Comparison of ENCODE assay signal across 24 cellular contexts in the genomic region with DNA sequence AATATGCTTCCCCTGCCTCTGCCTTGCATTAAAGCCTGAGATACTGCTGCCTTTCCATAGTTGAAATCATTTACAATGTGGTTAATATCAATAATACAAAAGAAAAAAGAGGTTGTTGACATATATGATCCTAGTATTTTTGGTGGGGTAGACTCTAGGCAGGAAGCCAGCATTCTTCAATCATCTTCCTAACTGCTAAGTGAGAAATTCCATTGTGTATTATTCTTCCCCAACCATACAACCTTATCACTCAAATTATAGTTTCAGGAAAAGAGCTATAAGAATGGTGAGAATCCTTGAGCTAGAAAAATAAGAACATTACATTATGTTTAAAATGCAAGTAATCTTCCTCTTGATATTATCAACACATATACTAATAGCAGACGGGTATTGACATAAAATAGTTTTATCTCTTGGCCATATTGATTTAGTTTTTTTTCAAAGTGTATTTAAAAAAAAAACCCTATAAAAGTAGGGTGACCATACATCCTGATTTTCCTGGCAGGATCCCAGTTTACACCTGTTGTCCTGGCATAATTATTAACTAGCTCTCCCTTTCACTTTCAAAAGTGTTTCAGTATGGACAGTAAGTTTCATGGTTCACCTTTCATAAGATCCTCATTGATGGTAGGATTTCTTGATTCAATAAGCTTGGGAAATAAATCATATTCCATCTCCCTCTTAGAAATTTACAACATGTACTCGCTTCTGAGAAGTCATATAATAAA. TPM values are rescaled to one million over a fixed set of nuclear protein-coding genes. Genes with fewer than 3 reads are reported as not detected.
DNase-seq lines count a peak whose midpoint lies in the region; ATAC-seq, FAIRE-seq and TF ChIP-seq lines count a peak whose summit lies in the region.
"Had no signal": no experiment of that assay in that cellular context is flagged by ENCODE, and none has a peak within 500 bp of the region (broad histone marks: within the 10 kb centered on the region; RNA-seq: fewer than 3 reads in every experiment).

No MANE protein-coding gene starts in this region.

- H3K79me2 ChIP-seq in H1 (ENCODE audit: control insufficient read depth in 1 of 2, insufficient read depth in 2 of 2, low read length in 2 of 2) = no peaks in the 10 kb centered on the region

- H2BK5ac ChIP-seq in H1 (ENCODE audit: low read depth, low read length) = peak overlapping the region; percentile 74; the same call in 1 of the 2 replicates

- H3K18ac ChIP-seq in H1 (ENCODE audit: extremely low read depth, low read length) = no peak overlapping the region

- FAIRE-seq in H1 (lab: Jason Lieb, UNC) = no peak
- FAIRE-seq: bronchial epithelial cell, TTC549 had no signal

- no peaks in the 10 kb centered on the region for H3K79me1 ChIP-seq in H1 (ENCODE audit: low read depth, low read length)

- H2BK15ac ChIP-seq in H1 (ENCODE audit: low read length) = no peak overlapping the region

- WGBS in H1 (ENCODE audit: extremely low coverage in 1 of 2, insufficient coverage in 1 of 2, insufficient read length in 1 of 2, insufficient replicate concordance in 2 of 2, low coverage in 1 of 2, low lambda C conversion rate in 2 of 2, missing lambda C conversion rate in 1 of 2), 2 experiments = 91% methylated on average over 2 of the region's 2 CpGs; no CpG with 5 or more reads in 1 of the 2 experiments

- H3K4me2 ChIP-seq in H1 (ENCODE audit: insufficient read depth in 1 of 2, low read depth in 2 of 2, low read length in 2 of 2) = no peak overlapping the region

- ATAC-seq in lower lobe of right lung (no peak), GM21529 (IDR thresholded peaks at IDR 0.05; ENCODE audit: unreplicated experiment) (no peak)
- ATAC-seq: activated T-helper 17 cell treated with anti-CD3 and anti-CD28 coated beads, Interleukin-2, amount 50 U/mL, for 72 hours; gastroesophageal sphincter had no signal

- peak overlapping the region; percentile 13; the same call in 1 of the 2 replicates for H2BK20ac ChIP-seq in H1 (ENCODE audit: low read length)

- peak overlapping the region; percentile 82; the same call in 1 of the 2 replicates for H2BK12ac ChIP-seq in H1 (ENCODE audit: low read depth, low read length)

- intact Hi-C loops in lower lobe of right lung (cut with DNase I) = no loop called here

- no peak for TF ChIP-seq RAD21 in H1 (IDR thresholded peaks at IDR 0.05 in 1 of 2, conservative IDR thresholded peaks at IDR 0.05 in 1 of 2; ENCODE audit: low read depth in 2 of 2, low read length in 2 of 2)

- no peak overlapping the region for H3K4ac ChIP-seq in H1 (replicated peaks; ENCODE audit: insufficient read length, low read depth, low read length)

- CTCF ChIA-PET in H1 (lab: Charles Lee; ENCODE audit: partially characterized antibody) = interaction anchor here (0.6 to 1.1 kb wide), 2 partner anchors 83 to 779 kb away, joined by 3 to 4 read pairs; no protein-coding TSS in a partner anchor

- no peak overlapping the region for H2AK5ac ChIP-seq in H1 (ENCODE audit: low read depth, low read length)

- no peaks in the 10 kb centered on the region for H3K27me3 ChIP-seq in H1 (replicated peaks in 1 of 4; ENCODE audit: control insufficient read depth in 3 of 4, extremely low read depth in 1 of 4, insufficient read depth in 3 of 4, low read length in 3 of 4)
- no peaks in the 10 kb centered on the region for H3K27me3 ChIP-seq in lower lobe of right lung (ENCODE audit: low read depth)
- H3K27me3 ChIP-seq: gastroesophageal sphincter, tibial artery had no signal

- H2BK120ac ChIP-seq in H1 (replicated peaks; ENCODE audit: low read depth, low read length) = no peak overlapping the region

- no peak overlapping the region; the same call in 1 of the 2 replicates for H4K8ac ChIP-seq in H1 (ENCODE audit: extremely low read depth, insufficient read depth, low read length)

- H3K56ac ChIP-seq in H1 (replicated peaks; ENCODE audit: insufficient read length, low read depth, low read length) = no peak overlapping the region

- DNase-seq in NCI-H226 (peak; percentile 57), H1 (ENCODE audit: low read depth in 1 of 2, low spot score in 2 of 2) (no peak), lung microvascular endothelial cell (ENCODE audit: low read depth in 2 of 2) (peak; percentile 12 to 28), lower lobe of right lung (no peak), cerebellar nuclear complex (lab: John Stamatoyannopoulos, UW) (no peak), NCI-H187 (lab: John Stamatoyannopoulos, UW) (no peak)
- DNase-seq: 8988T; activated CD4-positive, alpha-beta memory T cell treated with anti-CD3 and anti-CD28 coated beads for 36 hours; activated CD4-positive, CD25-positive, alpha-beta regulatory T cell treated with anti-CD3 and anti-CD28 coated beads, Interleukin-2, amount 50 U/mL, for 72 hours; activated naive CD4-positive, alpha-beta T cell treated with anti-CD3 and anti-CD28 coated beads, Interleukin-2, amount 50 U/mL, for 16 hours; amygdala; GM23248; islet precursor cell; NCI-H2029 treated with DMSO at 0.1 percent for 48 hours; NCI-H774; tibial artery had no signal

- no peaks in the 10 kb centered on the region for H3K9me3 ChIP-seq in H1 (ENCODE audit: insufficient read depth in 2 of 2, low read depth in 1 of 2, low read length in 1 of 2)
- no peaks in the 10 kb centered on the region for H3K9me3 ChIP-seq in lower lobe of right lung
- H3K9me3 ChIP-seq: gastroesophageal sphincter, prostate gland, tibial artery had no signal

- H3K4me3 ChIP-seq in H1 (ENCODE audit: extremely low read depth in 1 of 4, insufficient read depth in 2 of 4, low read depth in 3 of 4, low read length in 4 of 4) (no peak overlapping the region), lower lobe of right lung (no peak overlapping the region)
- H3K4me3 ChIP-seq: gastroesophageal sphincter, GM23248, prostate gland, tibial artery had no signal

- H3K14ac ChIP-seq in H1 (ENCODE audit: insufficient read length) = no peak overlapping the region

- H4K20me1 ChIP-seq in H1 (replicated peaks in 1 of 2; ENCODE audit: control insufficient read depth in 1 of 2, insufficient read depth in 2 of 2, low read length in 2 of 2) = no peaks in the 10 kb centered on the region

- H3K27ac ChIP-seq in 22Rv1 (peak overlapping the region; percentile 70), H1 (ENCODE audit: low read depth, low read length) (no peak overlapping the region), lower lobe of right lung (no peak overlapping the region)
- H3K27ac ChIP-seq: gastroesophageal sphincter, GM23248, prostate gland, RWPE1, tibial artery had no signal

- TF ChIP-seq CTCF in 22Rv1 (IDR thresholded peaks at IDR 0.05) (no peak), H1 (IDR thresholded peaks at IDR 0.05; ENCODE audit: control extremely low read depth in 1 of 3, insufficient read depth in 1 of 3, low read depth in 1 of 3, low read length in 3 of 3) (no peak), lower lobe of right lung (IDR thresholded peaks at IDR 0.05) (no peak)

- TF ChIP-seq POLR2A in H1 (IDR thresholded peaks at IDR 0.05; ENCODE audit: control extremely low read depth in 1 of 2, low read depth in 2 of 2, low read length in 2 of 2) = no peak

- no peak overlapping the region for H2AFZ ChIP-seq in H1 (ENCODE audit: low read length)
- H2AFZ ChIP-seq: GM23248 had no signal

- no peaks in the 10 kb centered on the region for H3K23me2 ChIP-seq in H1 (ENCODE audit: low read depth, low read length)

- peaks cover 0 to 12% (median 0%) of the 10 kb centered on the region in 4 experiments; a peak in 1 of 7 replicates for H3K4me1 ChIP-seq in H1 (replicated peaks in 1 of 4; ENCODE audit: control insufficient read depth in 3 of 4, insufficient read depth in 4 of 4, low read length in 3 of 4)
- peaks cover 11% of the 10 kb centered on the region for H3K4me1 ChIP-seq in lower lobe of right lung
- H3K4me1 ChIP-seq: gastroesophageal sphincter, prostate gland, tibial artery had no signal

- TF ChIP-seq EP300 in H1 (IDR thresholded peaks at IDR 0.05; ENCODE audit: borderline replicate concordance in 1 of 2, low read depth in 2 of 2, low read length in 2 of 2) = no peak

- no peaks in the 10 kb centered on the region for H3K36me3 ChIP-seq in H1 (ENCODE audit: control insufficient read depth in 2 of 4, insufficient read depth in 4 of 4, low read length in 3 of 4)
- no peaks in the 10 kb centered on the region for H3K36me3 ChIP-seq in lower lobe of right lung
- H3K36me3 ChIP-seq: gastroesophageal sphincter, prostate gland, tibial artery had no signal

- no peak overlapping the region for H3K9ac ChIP-seq in H1 (replicated peaks in 1 of 4; ENCODE audit: extremely low read depth in 1 of 4, low read depth in 3 of 4, low read length in 3 of 4)
- H3K9ac ChIP-seq: GM23248 had no signal

- POLR2A ChIA-PET in H1 (lab: Charles Lee; ENCODE audit: partially characterized antibody) = interaction anchor here (0.7 to 1.2 kb wide), 2 partner anchors 34 to 156 kb away, joined by 3 read pairs; no protein-coding TSS in a partner anchor

- H4K5ac ChIP-seq in H1 (ENCODE audit: insufficient read length, low read depth, low read length) = peak overlapping the region; percentile 76

- H4K91ac ChIP-seq in H1 (replicated peaks; ENCODE audit: insufficient read length, low read length) = peak overlapping the region; percentile 44

- H3K23ac ChIP-seq in H1 (ENCODE audit: insufficient read length) = no peak overlapping the region

TF ChIP-seq in H1, 55 proteins besides CTCF, POLR2A, EP300 and RAD21 (continues in another document):
- TF ChIP-seq NANOG (IDR thresholded peaks at IDR 0.05; ENCODE audit: insufficient read depth, low read depth, low read length, poor library complexity, severe bottlenecking) (no peak), TEAD4 (IDR thresholded peaks at IDR 0.05; ENCODE audit: low read depth, low read length) (no peak), RNF2 (IDR thresholded peaks at IDR 0.05; ENCODE audit: borderline replicate concordance, low read depth, low read length, missing control alignments, poor library complexity, severe bottlenecking) (no peak), TBP (IDR thresholded peaks at IDR 0.05; ENCODE audit: low read depth, low read length) (no peak), ZNF274 (IDR thresholded peaks at IDR 0.05; ENCODE audit: borderline replicate concordance, extremely low read depth, low read length) (no peak), JUND (IDR thresholded peaks at IDR 0.05; ENCODE audit: low read length) (no peak), RFX5 (IDR thresholded peaks at IDR 0.05; ENCODE audit: borderline replicate concordance, low read depth, low read length) (no peak), CHD1 (IDR thresholded peaks at IDR 0.05; ENCODE audit: low read depth, low read length) (no peak)

RNA-seq across cellular contexts. Expression of a gene that starts 33.4 kb away (rescaled TPM):
- total RNA-seq in H1 (2021; fragmentation: NEBNext Ultra II Directional; extraction: Animal tissue kit (Norgen Biotek cat#: 25700)) = 37.1 and 38.9 TPM in 2 replicates
- polyA plus RNA-seq in H1 (2011; rRNA removed) = 6.0 and 7.7 TPM in 2 replicates
- polyA plus RNA-seq in H1 (2011; cell fraction: cytosol; rRNA removed) = 8.4 TPM
- 6.8 TPM for polyA plus RNA-seq in H1 (2011; cell fraction: nucleus; rRNA removed)
- polyA plus RNA-seq in H1 (2012, experiment 1 of 2) = 12.0 to 20.5 TPM (median 14.1 TPM) in 4 replicates
- 3.2 TPM for polyA plus RNA-seq in H1 (2012, experiment 2 of 2)
- polyA plus RNA-seq in H1 (2013, experiment 1 of 2) = 22.5 TPM
- 23.7 TPM for polyA plus RNA-seq in H1 (2013, experiment 2 of 2)
- polyA minus RNA-seq in H1 (2011; rRNA and poly(A)+ RNA removed) = 6.2 and 6.9 TPM in 2 replicates
- 10.1 TPM for polyA minus RNA-seq in H1 (2011; cell fraction: cytosol; rRNA and poly(A)+ RNA removed)
- 32.8 TPM for polyA minus RNA-seq in H1 (2011; cell fraction: nucleus; rRNA and poly(A)+ RNA removed)
- 8.5 and 10.1 TPM in 2 replicates for total RNA-seq in lung microvascular endothelial cell
- total RNA-seq in lower lobe of right lung = 33.3 TPM

Comparison
In these comparisons a context has a peak if more than half of its experiments do, and no peak if none do; other contexts are left out.
1. DNase-seq: peak in NCI-H226 (single experiment) and lung microvascular endothelial cell (2 of 2); none in H1 (0 of 2), lower lobe of right lung (single experiment), cerebellar nuclear complex (0 of 2) and NCI-H187 (0 of 2).